9 cellular contexts compared by ENCODE assay signal in genomic region chr9:5869315-5870019, GRCh38. TPM values are rescaled to one million over a fixed set of nuclear protein-coding genes. Genes with fewer than 3 reads are reported as not detected.
DNase-seq lines count a peak whose midpoint lies in the region; ATAC-seq lines count a peak whose summit lies in the region.
"Had no signal": no experiment of that assay in that cellular context is flagged by ENCODE, and none has a peak within 500 bp of the region (broad histone marks: within the 10 kb centered on the region; RNA-seq: fewer than 3 reads in every experiment).

No MANE protein-coding gene starts in this region.

- ATAC-seq in GM21529 (IDR thresholded peaks at IDR 0.05; ENCODE audit: unreplicated experiment) = no peak
- no peak for ATAC-seq in GM18517 (IDR thresholded peaks at IDR 0.05; ENCODE audit: unreplicated experiment)

- DNase-seq in GM03348 (ENCODE audit: low spot score) (peak; percentile 15), KBM-7 (peak; percentile 48), islet precursor cell (peak; percentile 74), mucosa of gallbladder (ENCODE audit: low spot score) (no peak), NCI-H187 (lab: John Stamatoyannopoulos, UW) (no peak)
- peak; percentile 30 for DNase-seq in activated T-cell treated with anti-CD3 and anti-CD28 coated beads, Interleukin-2, amount 50 U/mL, for 1 hour

- in situ Hi-C loops in KBM-7 (cut with MboI; ENCODE audit: low pct_unique_long_range_greater_than_20kb, low sequenced_read_pairs) = no loop called here

RNA-seq across cellular contexts. Expression of gene MLANA, which starts 21.2 kb away (rescaled TPM):
- not detected for total RNA-seq in mucosa of gallbladder
- total RNA-seq: activated CD8-positive, alpha-beta memory T cell treated with anti-CD3 and anti-CD28 coated beads for 36 hours had no signal

RNA-seq across cellular contexts. Expression of gene ERMP1, which starts 36.5 kb away (rescaled TPM):
- total RNA-seq in mucosa of gallbladder = 61.3 TPM

Comparison
In these comparisons a context has a peak if more than half of its experiments do, and no peak if none do; other contexts are left out.
1. DNase-seq: peak in GM03348 (single experiment), KBM-7 (single experiment), activated T-cell treated with anti-CD3 and anti-CD28 coated beads, Interleukin-2, amount 50 U/mL, for 1 hour (single experiment) and islet precursor cell (single experiment); none in mucosa of gallbladder (single experiment) and NCI-H187 (0 of 2).